ENCODE assay signal across 21 cellular contexts in the genomic region with DNA sequence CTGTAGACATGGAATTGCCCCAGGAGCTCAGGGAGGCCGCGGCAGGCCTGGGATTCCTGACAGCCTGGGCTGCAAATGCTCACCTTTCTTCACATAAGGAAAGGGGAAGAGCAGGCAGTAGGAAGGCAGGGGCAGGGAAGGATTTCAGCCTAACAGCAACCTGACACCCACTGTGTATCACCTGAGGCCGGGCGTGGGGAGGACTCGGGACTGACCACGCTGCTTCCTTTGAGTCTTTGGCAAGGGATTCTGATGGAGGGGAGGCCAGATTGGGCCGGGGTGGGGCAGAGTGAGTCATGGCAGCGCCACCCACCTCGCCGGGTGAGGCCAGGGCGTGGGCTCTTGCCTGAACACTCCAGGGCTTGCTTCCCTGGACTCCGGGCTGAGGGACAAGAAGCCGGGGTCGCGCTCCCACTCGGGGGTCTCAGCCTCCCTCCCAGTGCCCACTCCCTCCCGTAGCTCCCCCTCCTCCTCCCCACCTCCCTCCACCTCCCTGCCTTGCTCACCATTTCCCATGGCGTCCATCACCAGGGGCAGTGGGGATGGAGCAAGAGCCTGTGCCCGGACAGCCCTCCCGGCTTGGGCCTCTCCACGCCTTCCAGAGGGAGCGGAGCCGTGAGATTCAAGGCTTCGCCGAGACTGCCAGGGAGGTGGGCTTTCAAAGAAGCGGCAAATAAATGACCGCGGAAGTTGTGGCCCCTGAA.
A peak's percentile ranks its signal among the peaks of the same experiment; 100 is the strongest.
DNase-seq lines count a peak whose midpoint lies in the region; ATAC-seq, FAIRE-seq and TF ChIP-seq lines count a peak whose summit lies in the region.
"Had no signal": no experiment of that assay in that cellular context is flagged by ENCODE, and none has a peak within 500 bp of the region (broad histone marks: within the 10 kb centered on the region; RNA-seq: fewer than 3 reads in every experiment).

No MANE protein-coding gene starts in this region.

- H3K27me3 Mint-ChIP-seq in immature natural killer cell (ENCODE audit: low read depth in 3 of 3): peaks cover 4 to 12% (median 6%) of the 10 kb centered on the region in 3 donors

- TF ChIP-seq RAD21 in HepG2 (CRISPR knock-in tag; IDR thresholded peaks at IDR 0.05): no peak

- peak overlapping the region; percentile 49 for H3K4me3 ChIP-seq in osteoblast (ENCODE audit: insufficient read depth, low read length)
- H3K4me3 ChIP-seq in HepG2 (replicated peaks in 1 of 3; ENCODE audit: insufficient read depth in 1 of 3, low read depth in 2 of 3, low read length in 3 of 3): no peak overlapping the region
- H3K4me3 ChIP-seq: Peyer's patch, vagina had no signal

- TF ChIP-seq CTCF in RWPE1 (conservative IDR thresholded peaks at IDR 0.05; ENCODE audit: low read depth) (no peak), osteoblast (IDR thresholded peaks at IDR 0.05; ENCODE audit: extremely low read depth, low read depth, low read length) (no peak), HepG2 (CRISPR knock-in tag; IDR thresholded peaks at IDR 0.05) (no peak)

- H3K4me3 Mint-ChIP-seq in immature natural killer cell: no peak overlapping the region
- H3K4me3 Mint-ChIP-seq: activated CD4-positive, alpha-beta T cell treated with anti-CD3 and anti-CD28 coated beads, Interleukin-2, amount 10 ng/mL, durations not matched to agents 24 days and 14 days; activated naive CD4-positive, alpha-beta T cell treated with anti-CD3 and anti-CD28 coated beads, Interleukin-2, amount 10 ng/mL, durations not matched to agents 7 days and 5 days; brain; neural crest cell; stimulated activated naive CD8-positive, alpha-beta T cell treated with anti-CD3 and anti-CD28 coated beads, Interleukin-15, Interleukin-2, amounts not matched to agents 100 ng/mL and 50 ng/mL, for 24 hours had no signal

- H3K36me3 Mint-ChIP-seq in immature natural killer cell: peaks cover 0 to 4% (median 4%) of the 10 kb centered on the region in 3 donors
- H3K36me3 Mint-ChIP-seq: activated naive CD4-positive, alpha-beta T cell treated with anti-CD3 and anti-CD28 coated beads, Interleukin-2, amount 10 ng/mL, durations not matched to agents 7 days and 5 days had no signal

- H3K9me3 ChIP-seq in osteoblast (ENCODE audit: low read depth, low read length): no peaks in the 10 kb centered on the region
- no peaks in the 10 kb centered on the region for H3K9me3 ChIP-seq in HepG2 (ENCODE audit: low read length)
- H3K9me3 ChIP-seq: Peyer's patch, SK-N-SH, vagina had no signal

- no peak overlapping the region for H3K27ac Mint-ChIP-seq in immature natural killer cell
- H3K27ac Mint-ChIP-seq: activated CD4-positive, alpha-beta T cell treated with anti-CD3 and anti-CD28 coated beads, Interleukin-2, amount 10 ng/mL, durations not matched to agents 24 days and 14 days; activated naive CD4-positive, alpha-beta T cell treated with anti-CD3 and anti-CD28 coated beads, Interleukin-2, amount 10 ng/mL, durations not matched to agents 7 days and 5 days; brain; stimulated activated naive CD8-positive, alpha-beta T cell treated with anti-CD3 and anti-CD28 coated beads, Interleukin-15, Interleukin-2, amounts not matched to agents 100 ng/mL and 50 ng/mL, for 24 hours had no signal

- ATAC-seq in esophagus mucosa (peak; percentile 87), HepG2 (no peak), HG03469 (IDR thresholded peaks at IDR 0.05; ENCODE audit: unreplicated experiment) (no peak)

- H2AFZ ChIP-seq in osteoblast (ENCODE audit: low read length) (peak overlapping the region; percentile 70), HepG2 (ENCODE audit: low read length) (no peak overlapping the region)

- H3K4me1 ChIP-seq in osteoblast (ENCODE audit: insufficient read depth, low read length) (no peaks in the 10 kb centered on the region), HepG2 (ENCODE audit: insufficient read depth, low read length) (peaks cover 10% of the 10 kb centered on the region; the same call in 1 of the 2 replicates)
- H3K4me1 ChIP-seq: Peyer's patch, vagina had no signal

- intact Hi-C loops in head of caudate nucleus (cut with DNase I) (no loop called here), HepG2 (cut with micrococcal nuclease; ENCODE audit: unreplicated experiment) (no loop called here)

- H3K27me3 ChIP-seq in osteoblast (ENCODE audit: insufficient read depth, low read length) (peaks cover 24% of the 10 kb centered on the region), HepG2 (ENCODE audit: control insufficient read depth in 1 of 2, insufficient read depth in 2 of 2, low read length in 2 of 2) (peaks cover 1 to 35% of the 10 kb centered on the region in 2 experiments; a peak in 2 of 5 replicates)
- H3K27me3 ChIP-seq: Peyer's patch, vagina had no signal

- 64% methylated on average over 17 of the region's 28 CpGs for WGBS in HepG2 (ENCODE audit: low lambda C conversion rate)

- no peak for FAIRE-seq in HepG2 (lab: Jason Lieb, UNC)

- POLR2A ChIA-PET in RWPE1 (lab: Yijun Ruan, JAX; ENCODE audit: low non-redundant PET) (no interaction called here), HepG2 (lab: Yijun Ruan, JAX) (no interaction called here)

- H3K79me2 ChIP-seq in osteoblast (ENCODE audit: insufficient read depth, low read length) (no peaks in the 10 kb centered on the region), HepG2 (ENCODE audit: insufficient read depth, low read length) (no peaks in the 10 kb centered on the region)

- CTCF ChIA-PET in RWPE1 (lab: Yijun Ruan, JAX): interaction anchor here (0.7 kb wide), 1 partner anchor 19 kb away, joined by 3 read pairs; no protein-coding TSS in a partner anchor
- CTCF ChIA-PET in HepG2 (lab: Yijun Ruan, JAX; ENCODE audit: low intra/inter-chr PET ratio, low total read pairs): no interaction called here

- H3K4me2 ChIP-seq in osteoblast (ENCODE audit: insufficient read depth, low read length) (peak overlapping the region; percentile 69), HepG2 (ENCODE audit: low read depth, low read length) (no peak overlapping the region)
- H3K4me2 ChIP-seq: SK-N-SH had no signal

- TF ChIP-seq POLR2A in HepG2 (IDR thresholded peaks at IDR 0.05; ENCODE audit: insufficient read depth in 1 of 2, low read depth in 2 of 2, low read length in 2 of 2): no peak

- H3K9me3 Mint-ChIP-seq in immature natural killer cell: peaks cover 0 to 18% (median 8%) of the 10 kb centered on the region in 6 donors
- H3K9me3 Mint-ChIP-seq: activated CD4-positive, alpha-beta T cell treated with anti-CD3 and anti-CD28 coated beads, Interleukin-2, amount 10 ng/mL, durations not matched to agents 24 days and 14 days had no signal

- in situ Hi-C loops in G401 (cut with HindIII; ENCODE audit: low sequenced_read_pairs): no loop called here
- in situ Hi-C loops in HepG2 (cut with HindIII; ENCODE audit: extremely low pct_ligation_motif_present, low pct_unique_long_range_greater_than_20kb): no loop called here

- no TSS peak for BruUV-seq in HepG2 (replicated peaks; lab: Mats Ljungman, UMichigan)

- H3K9ac ChIP-seq in HepG2 (ENCODE audit: insufficient read depth, low read depth, low read length): no peak overlapping the region
- H3K9ac ChIP-seq: SK-N-SH had no signal

- no peaks in the 10 kb centered on the region for H3K36me3 ChIP-seq in osteoblast (ENCODE audit: insufficient read depth, low read length)
- H3K36me3 ChIP-seq in HepG2 (replicated peaks in 1 of 2; ENCODE audit: control insufficient read depth in 1 of 2, insufficient read depth in 2 of 2, low read length in 2 of 2): no peaks in the 10 kb centered on the region
- H3K36me3 ChIP-seq: Peyer's patch, vagina had no signal

- H3K27ac ChIP-seq in RWPE1 (peak overlapping the region; percentile 21), osteoblast (ENCODE audit: low read depth, low read length) (no peak overlapping the region), HepG2 (ENCODE audit: extremely low read length, insufficient read depth, low read length) (no peak overlapping the region)
- H3K27ac ChIP-seq: Peyer's patch, vagina had no signal

- TF ChIP-seq EP300 in HepG2 (IDR thresholded peaks at IDR 0.05; ENCODE audit: low read depth in 2 of 2, low read length in 2 of 2): no peak
- TF ChIP-seq EP300 in HepG2 (CRISPR knock-in tag; IDR thresholded peaks at IDR 0.05; ENCODE audit: borderline replicate concordance): no peak

- no peaks in the 10 kb centered on the region for H3K4me1 Mint-ChIP-seq in immature natural killer cell
- H3K4me1 Mint-ChIP-seq: activated CD4-positive, alpha-beta T cell treated with anti-CD3 and anti-CD28 coated beads, Interleukin-2, amount 10 ng/mL, durations not matched to agents 24 days and 14 days; activated naive CD4-positive, alpha-beta T cell treated with anti-CD3 and anti-CD28 coated beads, Interleukin-2, amount 10 ng/mL, durations not matched to agents 7 days and 5 days; brain had no signal

- H4K20me1 ChIP-seq in osteoblast (ENCODE audit: insufficient read depth, low read length): no peaks in the 10 kb centered on the region
- H4K20me1 ChIP-seq in HepG2 (ENCODE audit: insufficient read depth, low read length): no peaks in the 10 kb centered on the region

- DNase-seq in G401 (ENCODE audit: low spot score): peak; percentile 47
- peak; percentile 69 for DNase-seq in RWPE1 (ENCODE audit: low spot score)
- DNase-seq in osteoblast (ENCODE audit: insufficient read length, low spot score, missing footprints): no peak
- DNase-seq in head of caudate nucleus: no peak
- DNase-seq in HepG2 (ENCODE audit: low spot score): no peak
- DNase-seq in immature natural killer cell: no peak
- DNase-seq: activated CD4-positive, alpha-beta T cell treated with anti-CD3 and anti-CD28 coated beads, Interleukin-2, amount 10 ng/mL, durations not matched to agents 24 days and 14 days; activated naive CD4-positive, alpha-beta T cell treated with anti-CD3 and anti-CD28 coated beads, Interleukin-2, amount 10 ng/mL, durations not matched to agents 7 days and 5 days; dermis blood vessel endothelial cell; KBM-7; NCI-H1092 treated with DMSO at 0.1 percent for 48 hours; NCI-H2171; Peyer's patch; retina; SK-N-SH had no signal

TF ChIP-seq in HepG2, 621 proteins besides CTCF, POLR2A, EP300 and RAD21:
- TF ChIP-seq ZNF598 (CRISPR knock-in tag; IDR thresholded peaks at IDR 0.05; ENCODE audit: borderline replicate concordance) (no peak), ARNT (IDR thresholded peaks at IDR 0.05) (no peak), HDAC6 (IDR thresholded peaks at IDR 0.05; ENCODE audit: low read depth, low read length) (no peak), MTA3 (CRISPR knock-in tag; IDR thresholded peaks at IDR 0.05) (no peak), ZNF788 (CRISPR knock-in tag; IDR thresholded peaks at IDR 0.05; ENCODE audit: borderline replicate concordance) (no peak)

Comparison
In these comparisons a context has a peak if more than half of its experiments do, and no peak if none do; other contexts are left out.
1. DNase-seq: peak in G401 (single experiment) and RWPE1 (single experiment); none in osteoblast (single experiment), head of caudate nucleus (0 of 42), HepG2 (single experiment) and immature natural killer cell (0 of 3).